Comparison of ENCODE assay signal across 10 cellular contexts in genomic region chr1:156894711-156895407, GRCh38. TPM values are rescaled to one million over a fixed set of nuclear protein-coding genes. Genes with fewer than 3 reads are reported as not detected.
DNase-seq lines count a peak whose midpoint lies in the region; ATAC-seq and TF ChIP-seq lines count a peak whose summit lies in the region.
"Had no signal": no experiment of that assay in that cellular context is flagged by ENCODE, and none has a peak within 500 bp of the region (broad histone marks: within the 10 kb centered on the region; RNA-seq: fewer than 3 reads in every experiment).

No MANE protein-coding gene starts in this region.

- peak overlapping the region; percentile 58 for H3K4me2 ChIP-seq in trophoblast cell (ENCODE audit: low read length)

- H3K9ac ChIP-seq in trophoblast cell (ENCODE audit: low read length), result no peak overlapping the region
- H3K9ac ChIP-seq: GM23248 had no signal

- WGBS in trophoblast cell (ENCODE audit: extremely low coverage, insufficient coverage, insufficient read length), result no CpG with 5 or more reads among the region's 12 CpGs

- peak overlapping the region; percentile 13 for H2AFZ ChIP-seq in trophoblast cell (ENCODE audit: insufficient read depth, low read length, poor library complexity)
- H2AFZ ChIP-seq: GM23248 had no signal

- ATAC-seq in GM18907 (IDR thresholded peaks at IDR 0.05; ENCODE audit: unreplicated experiment), result no peak

- H4K8ac ChIP-seq in trophoblast cell (ENCODE audit: low read depth, low read length), result peak overlapping the region; percentile 78

- peak overlapping the region; percentile 86 for H3K18ac ChIP-seq in trophoblast cell (ENCODE audit: low read length)

- TF ChIP-seq CTCF in AG04450 (IDR thresholded peaks at IDR 0.05; ENCODE audit: low read depth, low read length) (no peak), WERI-Rb-1 (IDR thresholded peaks at IDR 0.05; ENCODE audit: low read depth, low read length) (no peak), fibroblast of villous mesenchyme (IDR thresholded peaks at IDR 0.05; ENCODE audit: insufficient read depth, low read depth, low read length) (no peak)

- H2AK5ac ChIP-seq in trophoblast cell (ENCODE audit: low read length), result peak overlapping the region; percentile 95

- H4K12ac ChIP-seq in trophoblast cell (ENCODE audit: low read depth, low read length), result peak overlapping the region; percentile 20

- H3K27me3 ChIP-seq in AG04450 (ENCODE audit: control insufficient read depth, insufficient read depth, low read length) (no peaks in the 10 kb centered on the region), WERI-Rb-1 (ENCODE audit: insufficient read depth, low read depth, severe bottlenecking) (no peaks in the 10 kb centered on the region), trophoblast cell (ENCODE audit: insufficient read depth, low read length) (no peaks in the 10 kb centered on the region)

- H3K4me1 ChIP-seq in trophoblast cell (ENCODE audit: control insufficient read depth in 1 of 2, insufficient read depth in 2 of 2, low read length in 2 of 2), result peaks cover 45 to 49% of the 10 kb centered on the region in 2 experiments

- DNase-seq in AG04450 (ENCODE audit: low read depth, low spot score), result no peak
- DNase-seq in WERI-Rb-1, result peak; percentile 72
- peak; percentile 51 for DNase-seq in fibroblast of villous mesenchyme (ENCODE audit: low read depth)
- no peak for DNase-seq in trophoblast cell
- DNase-seq in HuH-7.5 (ENCODE audit: low spot score), result no peak
- no peak for DNase-seq in posterior vena cava (ENCODE audit: low spot score)
- no peak for DNase-seq in stimulated activated naive CD4-positive, alpha-beta T cell (lab: John Stamatoyannopoulos, UW)
- DNase-seq: GM23248, NCI-H187 treated with DMSO at 0.1 percent for 48 hours had no signal

- H3K79me2 ChIP-seq in trophoblast cell (ENCODE audit: control insufficient read depth, insufficient read depth, low read length, poor library complexity), result peaks cover 15% of the 10 kb centered on the region

- H3K27ac ChIP-seq in AG04450 (ENCODE audit: low read depth, low read length) (peak overlapping the region; percentile 77), WERI-Rb-1 (no peak overlapping the region), trophoblast cell (ENCODE audit: low read depth, low read length) (peak overlapping the region; percentile 96)
- H3K27ac ChIP-seq: GM23248 had no signal

- POLR2A ChIA-PET in AG04450 (lab: Yijun Ruan, JAX), result no interaction called here

- H2BK12ac ChIP-seq in trophoblast cell (ENCODE audit: low read length), result peak overlapping the region; percentile 97

- H2BK120ac ChIP-seq in trophoblast cell (ENCODE audit: insufficient read depth, low read length, poor library complexity), result peak overlapping the region; percentile 87

- no peak overlapping the region for H3K23ac ChIP-seq in trophoblast cell (ENCODE audit: low read length)

- peak overlapping the region; percentile 95 for H4K91ac ChIP-seq in trophoblast cell (ENCODE audit: low read depth, low read length)

- H2BK5ac ChIP-seq in trophoblast cell (ENCODE audit: low read depth, low read length, poor library complexity), result peak overlapping the region; percentile 96

- peak overlapping the region; percentile 86 for H3K14ac ChIP-seq in trophoblast cell (ENCODE audit: low read length)

- H3K9me3 ChIP-seq in AG04450 (ENCODE audit: control insufficient read depth, insufficient read depth, low read length), result no peaks in the 10 kb centered on the region; the same call in 1 of the 2 replicates
- H3K9me3 ChIP-seq in WERI-Rb-1 (ENCODE audit: severe bottlenecking), result no peaks in the 10 kb centered on the region
- no peaks in the 10 kb centered on the region for H3K9me3 ChIP-seq in trophoblast cell (ENCODE audit: insufficient read depth, low read depth, low read length)

- H3K79me1 ChIP-seq in trophoblast cell (ENCODE audit: low read length), result peaks cover 48% of the 10 kb centered on the region

- intact Hi-C loops in posterior vena cava (cut with DNase I), result no loop called here

- peak overlapping the region; percentile 56 for H3K4ac ChIP-seq in trophoblast cell (ENCODE audit: low read depth, low read length)

- H3K36me3 ChIP-seq in WERI-Rb-1 (no peaks in the 10 kb centered on the region), trophoblast cell (ENCODE audit: control insufficient read depth in 1 of 2, insufficient read depth in 2 of 2, low read length in 2 of 2) (no peaks in the 10 kb centered on the region)

- H3K4me3 ChIP-seq in AG04450 (ENCODE audit: low read depth, low read length) (peak overlapping the region; percentile 65), WERI-Rb-1 (ENCODE audit: low read depth, low read length) (no peak overlapping the region), fibroblast of villous mesenchyme (ENCODE audit: low read depth, low read length) (peak overlapping the region; percentile 65), trophoblast cell (ENCODE audit: low read depth, low read length) (no peak overlapping the region)
- H3K4me3 ChIP-seq: GM23248 had no signal

- CTCF ChIA-PET in AG04450 (lab: Charles Lee), result interaction anchor here (0.9 to 6.7 kb wide), 8 partner anchors 9 to 206 kb away, joined by 3 to 108 read pairs (median 4); partner anchors contain the start of gene LRRC71

RNA-seq across cellular contexts. Expression of gene PEAR1, which starts 1.3 kb away (rescaled TPM):
- 14.9 and 16.1 TPM in 2 replicates for polyA plus RNA-seq in AG04450 (2011; rRNA removed)
- polyA minus RNA-seq in AG04450 (2011; rRNA and poly(A)+ RNA removed), result 6.2 and 8.9 TPM in 2 replicates
- total RNA-seq in fibroblast of villous mesenchyme (11.3 and 12.1 TPM in 2 replicates), posterior vena cava (10 to 100 TPM; 14.5 to 14.6 TPM)
- polyA plus RNA-seq in trophoblast cell (2013), result 16.1 and 16.6 TPM in 2 replicates

RNA-seq across cellular contexts. Expression of gene LRRC71, which starts 25.6 kb away (rescaled TPM):
- polyA plus RNA-seq in AG04450 (2011; rRNA removed), result not detected in 2 replicates
- 0.13 TPM in 1 of 2 replicates, not detected in the other for polyA minus RNA-seq in AG04450 (2011; rRNA and poly(A)+ RNA removed)
- total RNA-seq in fibroblast of villous mesenchyme (not detected in 2 replicates), posterior vena cava (not detected)
- polyA plus RNA-seq in trophoblast cell (2013), result 0.04 and 0.16 TPM in 2 replicates
- polyA plus RNA-seq: GM23248 had no signal

RNA-seq across cellular contexts. Expression of gene NTRK1, which starts 34.2 kb away (rescaled TPM):
- polyA plus RNA-seq in AG04450 (2011; rRNA removed), result not detected in 2 replicates
- polyA minus RNA-seq in AG04450 (2011; rRNA and poly(A)+ RNA removed), result not detected in 2 replicates
- not detected in 2 replicates for total RNA-seq in fibroblast of villous mesenchyme
- 0.29 and 0.45 TPM in 2 replicates for polyA plus RNA-seq in trophoblast cell (2013)
- total RNA-seq in posterior vena cava, result 1 to 10 TPM; 3.5 to 3.9 TPM

RNA-seq across cellular contexts. Expression of gene INSRR, which starts 35.9 kb away (rescaled TPM):
- not detected in 2 replicates for polyA plus RNA-seq in AG04450 (2011; rRNA removed)
- not detected in 2 replicates for polyA minus RNA-seq in AG04450 (2011; rRNA and poly(A)+ RNA removed)
- not detected in 2 replicates for total RNA-seq in fibroblast of villous mesenchyme
- polyA plus RNA-seq in trophoblast cell (2013), result under 0.01 and 0.01 TPM in 2 replicates
- under 1 TPM; 0.19 to 0.23 TPM for total RNA-seq in posterior vena cava
- total RNA-seq: GM23248 had no signal

Comparison
In these comparisons a context has a peak if more than half of its experiments do, and no peak if none do; other contexts are left out.
1. DNase-seq: peak in WERI-Rb-1 (single experiment) and fibroblast of villous mesenchyme (single experiment); none in AG04450 (single experiment), trophoblast cell (0 of 2), HuH-7.5 (single experiment), posterior vena cava (single experiment) and stimulated activated naive CD4-positive, alpha-beta T cell (0 of 6).
2. H3K4me3 ChIP-seq: peak in AG04450 (single experiment) and fibroblast of villous mesenchyme (single experiment); none in WERI-Rb-1 (single experiment) and trophoblast cell (single experiment).